ENCODE assay signal across 8 cellular contexts in genomic region chr10:68560916-68561691, GRCh38. TPM values are rescaled to one million over a fixed set of nuclear protein-coding genes. Genes with fewer than 3 reads are reported as not detected.
DNase-seq lines count a peak whose midpoint lies in the region; ATAC-seq, FAIRE-seq and TF ChIP-seq lines count a peak whose summit lies in the region.

No MANE protein-coding gene starts in this region.

- ATAC-seq in pancreas (peak; percentile 38 to 48 (median 41)), GM18517 (IDR thresholded peaks at IDR 0.05; ENCODE audit: unreplicated experiment) (no peak), GM19467 (IDR thresholded peaks at IDR 0.05; ENCODE audit: unreplicated experiment) (no peak)

- no peak for FAIRE-seq in frontal cortex (lab: Jason Lieb, UNC)
- no peak for FAIRE-seq in pancreas (lab: Jason Lieb, UNC)

- no peaks in the 10 kb centered on the region for H3K9me3 ChIP-seq in HEK293 (ENCODE audit: control insufficient read depth, insufficient read depth, low read depth, low read length)
- no peaks in the 10 kb centered on the region for H3K9me3 ChIP-seq in pancreas

- peak overlapping the region; percentile 31; the same call in 1 of the 2 replicates for H3K27ac ChIP-seq in C4-2B
- H3K27ac ChIP-seq in HEK293 (ENCODE audit: extremely low read depth, low read depth, low read length), result peak overlapping the region; percentile 81; the same call in 1 of the 2 replicates
- H3K27ac ChIP-seq in pancreas, result no peak overlapping the region

- H3K4me1 ChIP-seq in HEK293 (ENCODE audit: control insufficient read depth, insufficient read depth, low read length) (peaks cover 5% of the 10 kb centered on the region), pancreas (no peaks in the 10 kb centered on the region)

- peak; percentile 60 for DNase-seq in activated CD8-positive, alpha-beta memory T cell treated with anti-CD3 and anti-CD28 coated beads, Interleukin-2, amount 50 U/mL, for 48 hours
- peak; percentile 41 to 46 for DNase-seq in frontal cortex (ENCODE audit: low spot score in 2 of 2)
- peak in 5 of 6 donors; percentile 3 to 65 (median 25) for DNase-seq in pancreas
- DNase-seq in stimulated activated naive CD4-positive, alpha-beta T cell treated with Interleukin-2 at 50 U/mL for 16 hours (lab: John Stamatoyannopoulos, UW), result no peak

- H3K36me3 ChIP-seq in HEK293 (ENCODE audit: control insufficient read depth in 2 of 2, insufficient read depth in 1 of 2, low read length in 2 of 2) (no peaks in the 10 kb centered on the region), pancreas (no peaks in the 10 kb centered on the region)

- CTCF ChIA-PET in HEK293 (lab: Yijun Ruan, JAX), result interaction anchor here (4.2 kb wide), 1 partner anchor 11 kb away, joined by 24 read pairs; no protein-coding TSS in a partner anchor

- POLR2A ChIA-PET in HEK293 (lab: Yijun Ruan, JAX), result interaction anchor here (0.8 to 2.2 kb wide), 5 partner anchors 10 to 160 kb away, joined by 3 to 34 read pairs (median 5); no protein-coding TSS in a partner anchor

- intact Hi-C loops in pancreas (cut with DNase I), result no loop called here

- H3K27me3 ChIP-seq in pancreas, result no peaks in the 10 kb centered on the region

- H3K4me3 ChIP-seq in HEK293 (ENCODE audit: low read depth, low read length), result peak overlapping the region; percentile 85
- H3K4me3 ChIP-seq in pancreas, result peak overlapping the region; percentile 55 to 90 (median 74)

- no peak for TF ChIP-seq CTCF in C4-2B (conservative IDR thresholded peaks at IDR 0.05)
- no peak; the same call in 1 of the 2 replicates for TF ChIP-seq CTCF in HEK293 (tag by site-specific recombination; IDR thresholded peaks at IDR 0.05)
- no peak for TF ChIP-seq CTCF in pancreas (IDR thresholded peaks at IDR 0.05)

- WGBS in pancreas, 2 donors, result 3 to 6% methylated on average over 45 to 50 of the region's 50 CpGs

TF ChIP-seq in HEK293, 187 proteins besides CTCF, POLR2A, EP300 and RAD21 (continues in another document):
- peak; percentile 20; the same call in 1 of the 2 replicates for TF ChIP-seq ZNF341 (tag by site-specific recombination; IDR thresholded peaks at IDR 0.05; ENCODE audit: low read depth)
- peak; percentile 53 for TF ChIP-seq ZBTB26 (tag by site-specific recombination; optimal IDR thresholded peaks at IDR 0.05)
- no peak for TF ChIP-seq YY1 (tag by site-specific recombination; IDR thresholded peaks at IDR 0.05)
- no peak; the same call in 1 of the 2 replicates for TF ChIP-seq PATZ1 (tag by site-specific recombination; IDR thresholded peaks at IDR 0.05)
- no peak for TF ChIP-seq ZNF146 (tag by site-specific recombination; IDR thresholded peaks at IDR 0.05)
- TF ChIP-seq ZNF514 (tag by site-specific recombination; IDR thresholded peaks at IDR 0.05), result no peak
- no peak for TF ChIP-seq KLF1 (tag by site-specific recombination; IDR thresholded peaks at IDR 0.05)
- TF ChIP-seq ZSCAN30 (tag by site-specific recombination; IDR thresholded peaks at IDR 0.05), result peak; percentile 35; the same call in 1 of the 2 replicates
- no peak for TF ChIP-seq ZNF324 (tag by site-specific recombination; IDR thresholded peaks at IDR 0.05)
- TF ChIP-seq ZBTB17 (tag by site-specific recombination; IDR thresholded peaks at IDR 0.05), result peak; percentile 45; the same call in 1 of the 2 replicates
- no peak for TF ChIP-seq ZSCAN23 (tag by site-specific recombination; IDR thresholded peaks at IDR 0.05)
- TF ChIP-seq ZBTB20 (tag by site-specific recombination; IDR thresholded peaks at IDR 0.05), result peak; percentile 64
- TF ChIP-seq ZNF302 (tag by site-specific recombination; IDR thresholded peaks at IDR 0.05; ENCODE audit: low read depth), result no peak
- TF ChIP-seq ZBTB48 (tag by site-specific recombination; IDR thresholded peaks at IDR 0.05), result peak; percentile 28; the same call in 1 of the 2 replicates
- TF ChIP-seq ZNF335 (tag by site-specific recombination; conservative IDR thresholded peaks at IDR 0.05), result peak; percentile 78
- TF ChIP-seq ZNF571 (tag by site-specific recombination; IDR thresholded peaks at IDR 0.05), result no peak
- 0 out of 2 replicates have a peak, but pooled peaks have one; percentile 59 for TF ChIP-seq GLIS1 (tag by site-specific recombination; IDR thresholded peaks at IDR 0.05)
- TF ChIP-seq ZNF133 (tag by site-specific recombination; IDR thresholded peaks at IDR 0.05), result no peak
- 0 out of 2 replicates have a peak, but pooled peaks have one; percentile 26 for TF ChIP-seq ZFP37 (tag by site-specific recombination; IDR thresholded peaks at IDR 0.05)
- TF ChIP-seq ZNF423 (tag by site-specific recombination; IDR thresholded peaks at IDR 0.05), result peak; percentile 94
- TF ChIP-seq, protein P1, sequence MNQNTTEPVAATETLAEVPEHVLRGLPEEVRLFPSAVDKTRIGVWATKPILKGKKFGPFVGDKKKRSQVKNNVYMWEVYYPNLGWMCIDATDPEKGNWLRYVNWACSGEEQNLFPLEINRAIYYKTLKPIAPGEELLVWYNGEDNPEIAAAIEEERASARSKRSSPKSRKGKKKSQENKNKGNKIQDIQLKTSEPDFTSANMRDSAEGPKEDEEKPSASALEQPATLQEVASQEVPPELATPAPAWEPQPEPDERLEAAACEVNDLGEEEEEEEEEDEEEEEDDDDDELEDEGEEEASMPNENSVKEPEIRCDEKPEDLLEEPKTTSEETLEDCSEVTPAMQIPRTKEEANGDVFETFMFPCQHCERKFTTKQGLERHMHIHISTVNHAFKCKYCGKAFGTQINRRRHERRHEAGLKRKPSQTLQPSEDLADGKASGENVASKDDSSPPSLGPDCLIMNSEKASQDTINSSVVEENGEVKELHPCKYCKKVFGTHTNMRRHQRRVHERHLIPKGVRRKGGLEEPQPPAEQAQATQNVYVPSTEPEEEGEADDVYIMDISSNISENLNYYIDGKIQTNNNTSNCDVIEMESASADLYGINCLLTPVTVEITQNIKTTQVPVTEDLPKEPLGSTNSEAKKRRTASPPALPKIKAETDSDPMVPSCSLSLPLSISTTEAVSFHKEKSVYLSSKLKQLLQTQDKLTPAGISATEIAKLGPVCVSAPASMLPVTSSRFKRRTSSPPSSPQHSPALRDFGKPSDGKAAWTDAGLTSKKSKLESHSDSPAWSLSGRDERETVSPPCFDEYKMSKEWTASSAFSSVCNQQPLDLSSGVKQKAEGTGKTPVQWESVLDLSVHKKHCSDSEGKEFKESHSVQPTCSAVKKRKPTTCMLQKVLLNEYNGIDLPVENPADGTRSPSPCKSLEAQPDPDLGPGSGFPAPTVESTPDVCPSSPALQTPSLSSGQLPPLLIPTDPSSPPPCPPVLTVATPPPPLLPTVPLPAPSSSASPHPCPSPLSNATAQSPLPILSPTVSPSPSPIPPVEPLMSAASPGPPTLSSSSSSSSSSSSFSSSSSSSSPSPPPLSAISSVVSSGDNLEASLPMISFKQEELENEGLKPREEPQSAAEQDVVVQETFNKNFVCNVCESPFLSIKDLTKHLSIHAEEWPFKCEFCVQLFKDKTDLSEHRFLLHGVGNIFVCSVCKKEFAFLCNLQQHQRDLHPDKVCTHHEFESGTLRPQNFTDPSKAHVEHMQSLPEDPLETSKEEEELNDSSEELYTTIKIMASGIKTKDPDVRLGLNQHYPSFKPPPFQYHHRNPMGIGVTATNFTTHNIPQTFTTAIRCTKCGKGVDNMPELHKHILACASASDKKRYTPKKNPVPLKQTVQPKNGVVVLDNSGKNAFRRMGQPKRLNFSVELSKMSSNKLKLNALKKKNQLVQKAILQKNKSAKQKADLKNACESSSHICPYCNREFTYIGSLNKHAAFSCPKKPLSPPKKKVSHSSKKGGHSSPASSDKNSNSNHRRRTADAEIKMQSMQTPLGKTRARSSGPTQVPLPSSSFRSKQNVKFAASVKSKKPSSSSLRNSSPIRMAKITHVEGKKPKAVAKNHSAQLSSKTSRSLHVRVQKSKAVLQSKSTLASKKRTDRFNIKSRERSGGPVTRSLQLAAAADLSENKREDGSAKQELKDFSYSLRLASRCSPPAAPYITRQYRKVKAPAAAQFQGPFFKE (tag by site-specific recombination; IDR thresholded peaks at IDR 0.05; ENCODE audit: borderline replicate concordance), result no peak
- TF ChIP-seq ZNF311 (tag by site-specific recombination; IDR thresholded peaks at IDR 0.05; ENCODE audit: borderline replicate concordance), result no peak
- peak; percentile 49 for TF ChIP-seq SP3 (tag by site-specific recombination; IDR thresholded peaks at IDR 0.05)

RNA-seq across cellular contexts. Expression of gene TET1, which starts 1.0 kb away (rescaled TPM):
- 39.9 TPM for total RNA-seq in frontal cortex
- 1 to 10 TPM in 3 of 6 donors, under 1 TPM in 3; 0.57 to 1.6 (median 0.91) TPM for total RNA-seq in pancreas
- polyA plus RNA-seq in pancreas, result under 1 TPM; 0.11 to 0.12 TPM

RNA-seq across cellular contexts. Expression of gene SLC25A16, which starts 33.8 kb away (rescaled TPM):
- total RNA-seq in frontal cortex (45.7 TPM), pancreas (10 to 100 TPM in 5 of 6 donors, 1 to 10 TPM in 1; 10.0 to 17.6 (median 13.4) TPM)
- polyA plus RNA-seq in pancreas, result 10 to 100 TPM; 10.8 to 13.7 TPM

Comparison
In these comparisons a context has a peak if more than half of its experiments do, and no peak if none do; other contexts are left out.
1. H3K27ac ChIP-seq: peak in C4-2B (single experiment) and HEK293 (single experiment); none in pancreas (0 of 4).
2. ATAC-seq: peak in pancreas (4 of 4); none in GM18517 (single experiment) and GM19467 (single experiment).
3. RNA of gene TET1, which starts 1.0 kb away (total RNA-seq): 39.9 TPM in frontal cortex (single experiment); 0.57 to 1.6 TPM in pancreas; every median in the first group is over 10 times any median in the second.